ENCODE assay signal across 8 cellular contexts in the genomic region with DNA sequence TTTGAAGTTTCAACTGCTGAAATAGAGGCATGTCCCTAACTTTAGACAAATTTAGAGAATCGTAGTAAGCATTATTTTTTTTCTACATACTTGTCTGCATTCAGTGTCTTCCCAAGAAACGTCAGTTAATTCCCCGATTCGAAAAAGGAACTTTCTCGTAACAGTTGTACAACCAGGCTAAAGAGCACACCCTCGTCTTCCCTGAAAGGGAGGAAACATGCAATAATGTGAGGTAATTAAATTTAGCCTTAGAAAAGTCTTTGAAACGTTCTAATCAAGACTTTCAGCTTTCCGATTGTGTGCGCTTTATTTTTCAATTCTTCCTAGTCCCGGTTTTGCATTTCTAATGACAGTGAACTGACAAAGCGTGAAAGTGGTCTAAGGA. TPM values are rescaled to one million over a fixed set of nuclear protein-coding genes. Genes with fewer than 3 reads are reported as not detected.
DNase-seq lines count a peak whose midpoint lies in the region; ATAC-seq and TF ChIP-seq lines count a peak whose summit lies in the region.

No MANE protein-coding gene starts in this region.

- peaks cover 17% of the 10 kb centered on the region for H3K4me1 ChIP-seq in foreskin keratinocyte

- no peaks in the 10 kb centered on the region for H3K9me3 Mint-ChIP-seq in T-cell

- peaks cover 45 to 50% of the 10 kb centered on the region in 2 donors for H3K27me3 Mint-ChIP-seq in T-cell

- POLR2A ChIA-PET in T-cell (lab: Charles Lee), result no interaction called here

- no peaks in the 10 kb centered on the region for H3K36me3 Mint-ChIP-seq in T-cell

- CTCF ChIA-PET in T-cell (lab: Charles Lee), result no interaction called here

- H3K27ac ChIP-seq in foreskin keratinocyte, result peak overlapping the region; percentile 78

- peaks cover 15 to 19% (median 19%) of the 10 kb centered on the region in 3 donors for H3K4me1 Mint-ChIP-seq in T-cell

- DNase-seq in T-cell (no peak), foreskin keratinocyte (no peak), retinal pigment epithelial cell (ENCODE audit: low read depth) (no peak), NCI-H1436 (lab: John Stamatoyannopoulos, UW) (no peak), RPMI8226 (no peak), HK-2 (ENCODE audit: unreplicated experiment) (no peak)
- no peak for DNase-seq in stimulated activated naive CD4-positive, alpha-beta T cell treated with Interleukin-2 at 50 U/mL for 16 hours (lab: John Stamatoyannopoulos, UW)

- ATAC-seq in GM19025 (IDR thresholded peaks at IDR 0.05; ENCODE audit: low read depth, unreplicated experiment) (peak; percentile 3), T-cell (replicated peaks in 1 of 4) (no peak), foreskin keratinocyte (no peak)

- peak overlapping the region; percentile 46 to 69 (median 49) for H3K4me3 Mint-ChIP-seq in T-cell

- H3K27me3 ChIP-seq in foreskin keratinocyte, result no peaks in the 10 kb centered on the region

- peak overlapping the region; percentile 72 for H3K4me3 ChIP-seq in retinal pigment epithelial cell (ENCODE audit: low read length)

- TF ChIP-seq CTCF in foreskin keratinocyte (conservative IDR thresholded peaks at IDR 0.05) (no peak), retinal pigment epithelial cell (conservative IDR thresholded peaks at IDR 0.05; ENCODE audit: low read depth, low read length) (no peak)

- H3K27ac Mint-ChIP-seq in T-cell, result no peak overlapping the region

RNA-seq across cellular contexts. Expression of a gene that starts 0.4 kb away (rescaled TPM):
- total RNA-seq in T-cell (under 1 TPM in 3 of 5 donors, not detected in 2; 0.12 to 0.25 (median 0.23) TPM), foreskin keratinocyte (18.2 and 22.5 TPM in 2 replicates)
- polyA plus RNA-seq in foreskin keratinocyte, result 5.3 and 8.7 TPM in 2 replicates

Comparison
In these comparisons a context has a peak if more than half of its experiments do, and no peak if none do; other contexts are left out.
1. RNA of a gene that starts 0.4 kb away (total RNA-seq): 18.2 to 22.5 TPM in foreskin keratinocyte; 0.12 to 0.25 TPM in T-cell; every median in the first group is over 10 times any median in the second.